ENCODE assay signal across 25 cellular contexts in genomic region chr2:165273176-165273575, GRCh38. TPM values are rescaled to one million over a fixed set of nuclear protein-coding genes. Genes with fewer than 3 reads are reported as not detected.
DNase-seq lines count a peak whose midpoint lies in the region; ATAC-seq and TF ChIP-seq lines count a peak whose summit lies in the region.
"Had no signal": no experiment of that assay in that cellular context is flagged by ENCODE, and none has a peak within 500 bp of the region (broad histone marks: within the 10 kb centered on the region; RNA-seq: fewer than 3 reads in every experiment).

No MANE protein-coding gene starts in this region.

- H3K36me3 ChIP-seq in SK-N-SH (replicated peaks in 1 of 2; ENCODE audit: control insufficient read depth in 1 of 2, insufficient read depth in 2 of 2, low read length in 1 of 2) (no peaks in the 10 kb centered on the region), OCI-LY1 (ENCODE audit: insufficient read depth, low read length) (no peaks in the 10 kb centered on the region), sigmoid colon (no peaks in the 10 kb centered on the region)
- H3K36me3 ChIP-seq: BLaER1 treated with 17β-estradiol and CSF1 and Interleukin-3, amounts not matched to agents 10 nM and 100 nM; SJCRH30 had no signal

- intact Hi-C loops in sigmoid colon (cut with DNase I), result no loop called here

- H3F3A ChIP-seq in SK-N-SH (replicated peaks; ENCODE audit: insufficient read depth), result no peaks in the 10 kb centered on the region
- no peaks in the 10 kb centered on the region for H3F3A ChIP-seq in OCI-LY1 (ENCODE audit: insufficient read depth, low read length)

- no peak for TF ChIP-seq RAD21 in SK-N-SH (IDR thresholded peaks at IDR 0.05; ENCODE audit: low read length)

- H3K9ac ChIP-seq in SK-N-SH (no peak overlapping the region), OCI-LY1 (ENCODE audit: low read length) (no peak overlapping the region)
- H3K9ac ChIP-seq: BLaER1 treated with 17β-estradiol and CSF1 and Interleukin-3, amounts not matched to agents 10 nM and 100 nM had no signal

- H3K27ac ChIP-seq in SK-N-SH (ENCODE audit: low read depth in 2 of 2, low read length in 1 of 2) (no peak overlapping the region), OCI-LY1 (ENCODE audit: low read depth, low read length, poor library complexity, severe bottlenecking) (peak overlapping the region; percentile 93), sigmoid colon (no peak overlapping the region)
- H3K27ac ChIP-seq: BLaER1 treated with 17β-estradiol and CSF1 and Interleukin-3, amounts not matched to agents 10 nM and 100 nM; PC-9; SJCRH30 had no signal

- POLR2A ChIA-PET in SK-N-SH (lab: Yijun Ruan, JAX), result no interaction called here

- H4K20me1 ChIP-seq in SK-N-SH (ENCODE audit: insufficient read depth) (no peaks in the 10 kb centered on the region), OCI-LY1 (ENCODE audit: insufficient read depth, low read length) (no peaks in the 10 kb centered on the region)
- H4K20me1 ChIP-seq: BLaER1 treated with 17β-estradiol and CSF1 and Interleukin-3, amounts not matched to agents 10 nM and 100 nM had no signal

- no peaks in the 10 kb centered on the region for H3K4me1 ChIP-seq in SK-N-SH (ENCODE audit: control insufficient read depth in 1 of 2, insufficient read depth in 2 of 2, low read depth in 1 of 2, low read length in 1 of 2)
- peaks cover 48% of the 10 kb centered on the region for H3K4me1 ChIP-seq in OCI-LY1 (ENCODE audit: insufficient read depth, low read length, severe bottlenecking)
- peaks cover 0 to 8% (median 4%) of the 10 kb centered on the region in 4 donors for H3K4me1 ChIP-seq in sigmoid colon
- H3K4me1 ChIP-seq: BLaER1 treated with 17β-estradiol and CSF1 and Interleukin-3, amounts not matched to agents 10 nM and 100 nM; SJCRH30 had no signal

- H3K4me3 ChIP-seq in SK-N-SH (ENCODE audit: low read depth in 2 of 2, low read length in 1 of 2), result no peak overlapping the region
- H3K4me3 ChIP-seq in OCI-LY1 (ENCODE audit: low read depth, low read length, poor library complexity, severe bottlenecking), result no peak overlapping the region
- no peak overlapping the region for H3K4me3 ChIP-seq in sigmoid colon
- H3K4me3 ChIP-seq: BLaER1 treated with 17β-estradiol and CSF1 and Interleukin-3, amounts not matched to agents 10 nM and 100 nM; K562; PC-9; SJCRH30 had no signal

- TF ChIP-seq EP300 in SK-N-SH (IDR thresholded peaks at IDR 0.05; ENCODE audit: borderline replicate concordance in 1 of 2, low read depth in 1 of 2, low read length in 1 of 2) (no peak), sigmoid colon (IDR thresholded peaks at IDR 0.05) (no peak)

- H3K4me2 ChIP-seq in SK-N-SH, result no peak overlapping the region
- H3K4me2 ChIP-seq in OCI-LY1 (ENCODE audit: low read length), result no peak overlapping the region
- H3K4me2 ChIP-seq: BLaER1 treated with 17β-estradiol and CSF1 and Interleukin-3, amounts not matched to agents 10 nM and 100 nM; PC-9 had no signal

- H3K9me2 ChIP-seq in SK-N-SH (no peaks in the 10 kb centered on the region), OCI-LY1 (ENCODE audit: low read depth, low read length) (no peaks in the 10 kb centered on the region)

- CTCF ChIA-PET in SK-N-SH (lab: Yijun Ruan, JAX), result no interaction called here

- no peak for DNase-seq in SK-N-SH
- DNase-seq in fibroblast of gingiva (ENCODE audit: low read depth), result peak; percentile 6
- no peak for DNase-seq in sigmoid colon
- DNase-seq in AML-193 (lab: John Stamatoyannopoulos, UW), result no peak
- no peak for DNase-seq in MV-4-11 (lab: John Stamatoyannopoulos, UW)
- DNase-seq: 8988T; CD4-positive, alpha-beta T cell; DMS79 treated with DMSO at 0.1 percent for 48 hours; H7; Kasumi-1; NCI-H1105; NCI-H146; NCI-H1930; NCI-H2107; NCI-H69; PC-9; SJCRH30 had no signal

- TF ChIP-seq CTCF in SK-N-SH (IDR thresholded peaks at IDR 0.05) (no peak), OCI-LY1 (IDR thresholded peaks at IDR 0.05; ENCODE audit: low read length) (no peak), sigmoid colon (IDR thresholded peaks at IDR 0.05) (no peak)

- ATAC-seq in SK-N-SH treated with all-trans-retinoic acid at 6 μM for 48 hours (no peak), GM21423 (IDR thresholded peaks at IDR 0.05; ENCODE audit: unreplicated experiment) (no peak)
- ATAC-seq: K562, Right ventricle myocardium inferior had no signal

- H3K79me2 ChIP-seq in SK-N-SH (ENCODE audit: insufficient read depth), result no peaks in the 10 kb centered on the region
- H3K79me2 ChIP-seq in OCI-LY1 (ENCODE audit: insufficient read depth, low read length), result no peaks in the 10 kb centered on the region

- H3K27me3 ChIP-seq in SK-N-SH (ENCODE audit: insufficient read depth) (no peaks in the 10 kb centered on the region), OCI-LY1 (ENCODE audit: insufficient read depth, low read length) (no peaks in the 10 kb centered on the region), sigmoid colon (no peaks in the 10 kb centered on the region)
- H3K27me3 ChIP-seq: BLaER1 treated with 17β-estradiol and CSF1 and Interleukin-3, amounts not matched to agents 10 nM and 100 nM; SJCRH30 had no signal

- TF ChIP-seq POLR2A in sigmoid colon (IDR thresholded peaks at IDR 0.05), result no peak

- H3K9me3 ChIP-seq in SK-N-SH, result no peaks in the 10 kb centered on the region
- no peaks in the 10 kb centered on the region for H3K9me3 ChIP-seq in OCI-LY1 (ENCODE audit: low read length)
- no peaks in the 10 kb centered on the region for H3K9me3 ChIP-seq in sigmoid colon
- H3K9me3 ChIP-seq: BLaER1 treated with 17β-estradiol and CSF1 and Interleukin-3, amounts not matched to agents 10 nM and 100 nM; SJCRH30 had no signal

- H2AFZ ChIP-seq in SK-N-SH (ENCODE audit: low read depth) (peak overlapping the region; percentile 36), OCI-LY1 (ENCODE audit: low read length) (no peak overlapping the region)
- H2AFZ ChIP-seq: PC-9 had no signal

TF ChIP-seq in SK-N-SH, 30 proteins besides CTCF, POLR2A, EP300 and RAD21 (continues in another document):
- no peak for TF ChIP-seq JUND (IDR thresholded peaks at IDR 0.05)
- TF ChIP-seq GABPA (IDR thresholded peaks at IDR 0.05; ENCODE audit: low read depth), result no peak
- TF ChIP-seq YY1 (IDR thresholded peaks at IDR 0.05; ENCODE audit: low read depth), result no peak
- TF ChIP-seq FOXM1 (IDR thresholded peaks at IDR 0.05; ENCODE audit: low read depth), result no peak
- no peak for TF ChIP-seq MEF2A (IDR thresholded peaks at IDR 0.05; ENCODE audit: borderline replicate concordance, low read depth)
- TF ChIP-seq NFIC (IDR thresholded peaks at IDR 0.05; ENCODE audit: borderline replicate concordance), result no peak
- no peak for TF ChIP-seq TCF12 (IDR thresholded peaks at IDR 0.05)
- no peak for TF ChIP-seq TAF1 (IDR thresholded peaks at IDR 0.05; ENCODE audit: borderline replicate concordance, low read depth, low read length)
- TF ChIP-seq, protein P1, sequence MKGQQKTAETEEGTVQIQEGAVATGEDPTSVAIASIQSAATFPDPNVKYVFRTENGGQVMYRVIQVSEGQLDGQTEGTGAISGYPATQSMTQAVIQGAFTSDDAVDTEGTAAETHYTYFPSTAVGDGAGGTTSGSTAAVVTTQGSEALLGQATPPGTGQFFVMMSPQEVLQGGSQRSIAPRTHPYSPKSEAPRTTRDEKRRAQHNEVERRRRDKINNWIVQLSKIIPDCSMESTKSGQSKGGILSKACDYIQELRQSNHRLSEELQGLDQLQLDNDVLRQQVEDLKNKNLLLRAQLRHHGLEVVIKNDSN (IDR thresholded peaks at IDR 0.05; ENCODE audit: borderline replicate concordance, low read depth), result no peak
- no peak for TF ChIP-seq PBX3 (IDR thresholded peaks at IDR 0.05)

TF ChIP-seq in SK-N-SH treated with all-trans-retinoic acid at 6 μM for 48 hours, 23 proteins besides CTCF, POLR2A, EP300 and RAD21 (continues in another document):
- TF ChIP-seq ZNF565 (CRISPR knock-in tag; conservative IDR thresholded peaks at IDR 0.05; ENCODE audit: low read depth), result no peak
- TF ChIP-seq, protein P2, sequence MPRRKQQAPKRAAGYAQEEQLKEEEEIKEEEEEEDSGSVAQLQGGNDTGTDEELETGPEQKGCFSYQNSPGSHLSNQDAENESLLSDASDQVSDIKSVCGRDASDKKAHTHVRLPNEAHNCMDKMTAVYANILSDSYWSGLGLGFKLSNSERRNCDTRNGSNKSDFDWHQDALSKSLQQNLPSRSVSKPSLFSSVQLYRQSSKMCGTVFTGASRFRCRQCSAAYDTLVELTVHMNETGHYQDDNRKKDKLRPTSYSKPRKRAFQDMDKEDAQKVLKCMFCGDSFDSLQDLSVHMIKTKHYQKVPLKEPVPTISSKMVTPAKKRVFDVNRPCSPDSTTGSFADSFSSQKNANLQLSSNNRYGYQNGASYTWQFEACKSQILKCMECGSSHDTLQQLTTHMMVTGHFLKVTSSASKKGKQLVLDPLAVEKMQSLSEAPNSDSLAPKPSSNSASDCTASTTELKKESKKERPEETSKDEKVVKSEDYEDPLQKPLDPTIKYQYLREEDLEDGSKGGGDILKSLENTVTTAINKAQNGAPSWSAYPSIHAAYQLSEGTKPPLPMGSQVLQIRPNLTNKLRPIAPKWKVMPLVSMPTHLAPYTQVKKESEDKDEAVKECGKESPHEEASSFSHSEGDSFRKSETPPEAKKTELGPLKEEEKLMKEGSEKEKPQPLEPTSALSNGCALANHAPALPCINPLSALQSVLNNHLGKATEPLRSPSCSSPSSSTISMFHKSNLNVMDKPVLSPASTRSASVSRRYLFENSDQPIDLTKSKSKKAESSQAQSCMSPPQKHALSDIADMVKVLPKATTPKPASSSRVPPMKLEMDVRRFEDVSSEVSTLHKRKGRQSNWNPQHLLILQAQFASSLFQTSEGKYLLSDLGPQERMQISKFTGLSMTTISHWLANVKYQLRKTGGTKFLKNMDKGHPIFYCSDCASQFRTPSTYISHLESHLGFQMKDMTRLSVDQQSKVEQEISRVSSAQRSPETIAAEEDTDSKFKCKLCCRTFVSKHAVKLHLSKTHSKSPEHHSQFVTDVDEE (CRISPR knock-in tag; IDR thresholded peaks at IDR 0.05), result no peak
- TF ChIP-seq PPARA (CRISPR knock-in tag; IDR thresholded peaks at IDR 0.05; ENCODE audit: borderline replicate concordance), result no peak
- TF ChIP-seq ZNF70 (CRISPR knock-in tag; IDR thresholded peaks at IDR 0.05), result no peak
- TF ChIP-seq CSDC2 (CRISPR knock-in tag; IDR thresholded peaks at IDR 0.05), result no peak

RNA-seq across cellular contexts. Expression of gene SCN2A, which starts 34.0 kb away (rescaled TPM):
- polyA plus RNA-seq in SK-N-SH (2012; rRNA removed) (5.1 and 7.3 TPM in 2 replicates), sigmoid colon (under 1 TPM in 2 of 3 donors, not detected in 1; under 0.01 to 0.17 TPM)
- polyA plus RNA-seq in SK-N-SH (2012; cell fraction: cytosol; rRNA removed), result 5.8 and 6.3 TPM in 2 replicates
- polyA plus RNA-seq in SK-N-SH (2012; cell fraction: nucleus; rRNA removed), result 8.3 and 16.8 TPM in 2 replicates
- 1 to 10 TPM in 1 of 4 donors, under 1 TPM in 3; 0.33 to 1.1 (median 0.89) TPM for total RNA-seq in sigmoid colon
- total RNA-seq: CD4-positive, alpha-beta T cell; NCI-H460; SJCRH30; T-helper 1 cell treated with Interleukin-12 subunit alpha and Interleukin-12 subunit beta and Interleukin-4 antibody, amounts not matched to agents 30 ng/mL and 1 ng/mL, for 36 hours had no signal
